24 cellular contexts compared by ENCODE assay signal in genomic region chr10:94230134-94230785, GRCh38.
DNase-seq lines count a peak whose midpoint lies in the region; ATAC-seq, FAIRE-seq and TF ChIP-seq lines count a peak whose summit lies in the region.
"Had no signal": no experiment of that assay in that cellular context is flagged by ENCODE, and none has a peak within 500 bp of the region (broad histone marks: within the 10 kb centered on the region; RNA-seq: fewer than 3 reads in every experiment).

No MANE protein-coding gene starts in this region.

- FAIRE-seq in G401.6 (lab: Jason Lieb, UNC) (peak; percentile 21), K562 (lab: Jason Lieb, UNC) (no peak)
- FAIRE-seq: D721Med, GM12878, GM12892, GM18507 had no signal

- no peak overlapping the region for H4K91ac ChIP-seq in trophoblast cell (ENCODE audit: low read depth, low read length)

- no peaks in the 10 kb centered on the region for H3K9me3 Mint-ChIP-seq in effector memory CD8-positive, alpha-beta T cell
- H3K9me3 Mint-ChIP-seq: CD14-positive monocyte had no signal

- ATAC-seq in K562 (no peak), GM21447 (IDR thresholded peaks at IDR 0.05; ENCODE audit: unreplicated experiment) (no peak), HG02981 (IDR thresholded peaks at IDR 0.05; ENCODE audit: unreplicated experiment) (no peak)
- no peak for ATAC-seq in effector memory CD8-positive, alpha-beta T cell (replicated peaks)
- ATAC-seq: GM12878 had no signal

- POLR2A ChIA-PET in HEK293 (lab: Yijun Ruan, JAX) (no interaction called here), K562 (lab: Yijun Ruan, JAX) (no interaction called here)

- H3K23ac ChIP-seq in trophoblast cell (ENCODE audit: low read length), result no peak overlapping the region

- no peaks in the 10 kb centered on the region for H3K9me1 ChIP-seq in K562 (ENCODE audit: control insufficient read depth, insufficient read depth, low read length)

- no peaks in the 10 kb centered on the region for H3K36me3 Mint-ChIP-seq in effector memory CD8-positive, alpha-beta T cell (ENCODE audit: insufficient read depth)
- H3K36me3 Mint-ChIP-seq: CD14-positive monocyte; CD4-positive, alpha-beta memory T cell; CD4-positive, CD25-positive, alpha-beta regulatory T cell; CD8-positive, alpha-beta memory T cell had no signal

- no peak overlapping the region for H2AK5ac ChIP-seq in trophoblast cell (ENCODE audit: low read length)

- H2BK12ac ChIP-seq in trophoblast cell (ENCODE audit: low read length), result no peak overlapping the region

- no peak overlapping the region for H3K27ac Mint-ChIP-seq in effector memory CD8-positive, alpha-beta T cell
- H3K27ac Mint-ChIP-seq: CD14-positive monocyte; CD4-positive, CD25-positive, alpha-beta regulatory T cell; CD8-positive, alpha-beta memory T cell had no signal

- DNase-seq in K562 (ENCODE audit: extremely low read depth in 1 of 4, low spot score in 3 of 4) (no peak), trophoblast cell (peak; percentile 80 to 87)
- no peak for DNase-seq in effector memory CD8-positive, alpha-beta T cell
- DNase-seq: 8988T; ACHN; BE2C; C1 segment of cervical spinal cord; Caco-2; Calu3; CD4-positive, alpha-beta memory T cell; CD4-positive, CD25-positive, alpha-beta regulatory T cell; CD8-positive, alpha-beta memory T cell; DMS79 treated with DMSO at 0.1 percent for 48 hours; GDM1 had no signal

- TF ChIP-seq RAD21 in K562 (CRISPR knock-in tag; conservative IDR thresholded peaks at IDR 0.05 in 1 of 2, IDR thresholded peaks at IDR 0.05 in 1 of 2), result no peak

- no TSS peak for BruUV-seq in K562 (replicated peaks; lab: Mats Ljungman, UMichigan)

- H3K27ac ChIP-seq in HEK293 (ENCODE audit: extremely low read depth, low read depth, low read length) (no peak overlapping the region), K562 (ENCODE audit: extremely low read depth, low read depth, low read length) (no peak overlapping the region), trophoblast cell (ENCODE audit: low read depth, low read length) (no peak overlapping the region)
- H3K27ac ChIP-seq: BLaER1 had no signal

- H3K27me3 Mint-ChIP-seq in effector memory CD8-positive, alpha-beta T cell, result peaks cover 13 to 19% of the 10 kb centered on the region in 2 donors

- H3K4me1 Mint-ChIP-seq in effector memory CD8-positive, alpha-beta T cell (ENCODE audit: low read depth in 2 of 2), result no peaks in the 10 kb centered on the region
- H3K4me1 Mint-ChIP-seq: CD14-positive monocyte; CD4-positive, alpha-beta memory T cell; CD4-positive, CD25-positive, alpha-beta regulatory T cell; CD8-positive, alpha-beta memory T cell had no signal

- no peaks in the 10 kb centered on the region for H3K79me1 ChIP-seq in trophoblast cell (ENCODE audit: low read length)

- H4K20me1 ChIP-seq in K562 (replicated peaks; ENCODE audit: control insufficient read depth, insufficient read depth, low read length), result no peaks in the 10 kb centered on the region
- H4K20me1 ChIP-seq: BLaER1 had no signal

- in situ Hi-C loops in K562 (cut with MboI), result no loop called here

- H2BK120ac ChIP-seq in trophoblast cell (ENCODE audit: insufficient read depth, low read length, poor library complexity), result no peak overlapping the region

- no peak overlapping the region for H3K14ac ChIP-seq in trophoblast cell (ENCODE audit: low read length)

- H3K4me2 ChIP-seq in K562 (ENCODE audit: insufficient read depth, low read length) (no peak overlapping the region), trophoblast cell (ENCODE audit: low read length) (no peak overlapping the region)
- H3K4me2 ChIP-seq: BLaER1 had no signal

- H3K79me2 ChIP-seq in K562 (ENCODE audit: control insufficient read depth, insufficient read depth, low read length), result no peaks in the 10 kb centered on the region
- no peaks in the 10 kb centered on the region for H3K79me2 ChIP-seq in trophoblast cell (ENCODE audit: control insufficient read depth, insufficient read depth, low read length, poor library complexity)

- H3K36me3 ChIP-seq in HEK293 (ENCODE audit: control insufficient read depth in 2 of 2, insufficient read depth in 1 of 2, low read length in 2 of 2) (no peaks in the 10 kb centered on the region), K562 (ENCODE audit: control insufficient read depth, insufficient read depth, low read length) (no peaks in the 10 kb centered on the region), trophoblast cell (ENCODE audit: control insufficient read depth in 1 of 2, insufficient read depth in 2 of 2, low read length in 2 of 2) (no peaks in the 10 kb centered on the region)
- H3K36me3 ChIP-seq: BE2C, BLaER1 had no signal

- H3K18ac ChIP-seq in trophoblast cell (ENCODE audit: low read length), result no peak overlapping the region

- CTCF ChIA-PET in HEK293 (lab: Yijun Ruan, JAX) (no interaction called here), K562 (lab: Yijun Ruan, JAX; ENCODE audit: low intra/inter-chr PET ratio) (no interaction called here)

- H4K8ac ChIP-seq in trophoblast cell (ENCODE audit: low read depth, low read length), result no peak overlapping the region

- H3K9ac ChIP-seq in K562 (ENCODE audit: insufficient read depth in 1 of 2, low read depth in 2 of 2, low read length in 2 of 2) (no peak overlapping the region), trophoblast cell (ENCODE audit: low read length) (no peak overlapping the region)
- H3K9ac ChIP-seq: BLaER1 had no signal

- no peak overlapping the region for H4K12ac ChIP-seq in trophoblast cell (ENCODE audit: low read depth, low read length)

- H3K9me3 ChIP-seq in HEK293 (ENCODE audit: control insufficient read depth, insufficient read depth, low read depth, low read length), result no peaks in the 10 kb centered on the region
- no peaks in the 10 kb centered on the region for H3K9me3 ChIP-seq in K562 (replicated peaks; ENCODE audit: control insufficient read depth, insufficient read depth, low read depth, low read length)
- no peaks in the 10 kb centered on the region for H3K9me3 ChIP-seq in trophoblast cell (ENCODE audit: insufficient read depth, low read depth, low read length)
- H3K9me3 ChIP-seq: Caco-2 had no signal

- H2BK5ac ChIP-seq in trophoblast cell (ENCODE audit: low read depth, low read length, poor library complexity), result no peak overlapping the region

- H2AFZ ChIP-seq in K562 (ENCODE audit: low read depth, low read length), result no peak overlapping the region
- no peak overlapping the region for H2AFZ ChIP-seq in trophoblast cell (ENCODE audit: insufficient read depth, low read length, poor library complexity)

- H3K4me3 Mint-ChIP-seq in effector memory CD8-positive, alpha-beta T cell, result no peak overlapping the region
- H3K4me3 Mint-ChIP-seq: CD14-positive monocyte; CD4-positive, alpha-beta memory T cell; CD4-positive, CD25-positive, alpha-beta regulatory T cell; CD8-positive, alpha-beta memory T cell had no signal

- TF ChIP-seq CTCF in HEK293 (tag by site-specific recombination; IDR thresholded peaks at IDR 0.05) (no peak), K562 (IDR thresholded peaks at IDR 0.05 in 2 of 3, conservative IDR thresholded peaks at IDR 0.05 in 1 of 3; ENCODE audit: insufficient read depth in 2 of 3, low read depth in 1 of 3, low read length in 3 of 3) (no peak)

- intact Hi-C loops in K562 (cut with micrococcal nuclease), result no loop called here

- 33% methylated on average over 1 of the region's 7 CpGs for WGBS in K562 (ENCODE audit: insufficient coverage, low coverage, missing lambda C conversion rate)
- WGBS in trophoblast cell (ENCODE audit: extremely low coverage, insufficient coverage, insufficient read length), result no CpG with 5 or more reads among the region's 7 CpGs

- H3K4ac ChIP-seq in trophoblast cell (ENCODE audit: low read depth, low read length), result no peak overlapping the region

- TF ChIP-seq EP300 in K562 (IDR thresholded peaks at IDR 0.05; ENCODE audit: low read length), result no peak

- H3K4me1 ChIP-seq in HEK293 (ENCODE audit: control insufficient read depth, insufficient read depth, low read length) (no peaks in the 10 kb centered on the region), K562 (replicated peaks in 1 of 2; ENCODE audit: control insufficient read depth in 2 of 2, insufficient read depth in 2 of 2, low read length in 2 of 2) (no peaks in the 10 kb centered on the region), trophoblast cell (ENCODE audit: control insufficient read depth in 1 of 2, insufficient read depth in 2 of 2, low read length in 2 of 2) (no peaks in the 10 kb centered on the region)
- H3K4me1 ChIP-seq: Caco-2 had no signal

- no peak for TF ChIP-seq POLR2A in K562 (conservative IDR thresholded peaks at IDR 0.05)

- no peaks in the 10 kb centered on the region; a peak in 1 of 5 replicates for H3K27me3 ChIP-seq in K562 (ENCODE audit: control insufficient read depth in 2 of 2, insufficient read depth in 2 of 2, low read length in 2 of 2)
- H3K27me3 ChIP-seq in trophoblast cell (ENCODE audit: insufficient read depth, low read length), result no peaks in the 10 kb centered on the region
- H3K27me3 ChIP-seq: BE2C, BLaER1 had no signal

- H3K4me3 ChIP-seq in HEK293 (ENCODE audit: low read depth, low read length), result no peak overlapping the region
- no peak overlapping the region for H3K4me3 ChIP-seq in K562
- no peak overlapping the region for H3K4me3 ChIP-seq in trophoblast cell (ENCODE audit: low read depth, low read length)
- H3K4me3 ChIP-seq: BLaER1, GM12878 had no signal

TF ChIP-seq in HEK293, 187 proteins besides CTCF, POLR2A, EP300 and RAD21 (continues in another document):
- TF ChIP-seq ZNF580 (tag by site-specific recombination; IDR thresholded peaks at IDR 0.05), result peak; percentile 25; the same call in 1 of the 2 replicates
- TF ChIP-seq SCRT1 (tag by site-specific recombination; IDR thresholded peaks at IDR 0.05; ENCODE audit: borderline replicate concordance), result no peak
- TF ChIP-seq ZBTB21 (tag by site-specific recombination; IDR thresholded peaks at IDR 0.05), result no peak

TF ChIP-seq in K562, 482 proteins besides CTCF, POLR2A, EP300 and RAD21:
- TF ChIP-seq ZNF146 (CRISPR knock-in tag; IDR thresholded peaks at IDR 0.05; ENCODE audit: unreplicated experiment), result peak; percentile 61
- TF ChIP-seq IRF1 (CRISPR knock-in tag; IDR thresholded peaks at IDR 0.05; ENCODE audit: borderline replicate concordance), result no peak
- TF ChIP-seq RBM25 (IDR thresholded peaks at IDR 0.05; ENCODE audit: low read depth, low read length, severe bottlenecking), result peak; percentile 71

Comparison
In these comparisons a context has a peak if more than half of its experiments do, and no peak if none do; other contexts are left out.
1. DNase-seq: peak in trophoblast cell (2 of 2); none in K562 (0 of 4) and effector memory CD8-positive, alpha-beta T cell (0 of 3).